10 cellular contexts compared by ENCODE assay signal in genomic region chr15:85723960-85724945, GRCh38.
DNase-seq lines count a peak whose midpoint lies in the region; ATAC-seq and TF ChIP-seq lines count a peak whose summit lies in the region.
"Had no signal": no experiment of that assay in that cellular context is flagged by ENCODE, and none has a peak within 500 bp of the region (broad histone marks: within the 10 kb centered on the region; RNA-seq: fewer than 3 reads in every experiment).

No MANE protein-coding gene starts in this region.

- H3K4me3 Mint-ChIP-seq in MCF 10A (ENCODE audit: unreplicated experiment) = peak overlapping the region; percentile 58
- H3K4me3 Mint-ChIP-seq in nephron = no peak overlapping the region

- 68% methylated on average over 10 of the region's 10 CpGs for WGBS in mammary epithelial cell (ENCODE audit: low coverage, missing lambda C conversion rate)
- 54 to 55% methylated on average over 10 of the region's 10 CpGs for WGBS in esophagus, 2 donors

- in situ Hi-C loops in mammary epithelial cell (cut with MboI; ENCODE audit: low sequenced_read_pairs in 2 of 2) = no loop called here

- peaks cover 44% of the 10 kb centered on the region for H3K4me1 Mint-ChIP-seq in MCF 10A (ENCODE audit: insufficient read depth, unreplicated experiment)
- H3K4me1 Mint-ChIP-seq in nephron = peaks cover 5% of the 10 kb centered on the region

- no peak overlapping the region for H3K27ac ChIP-seq in mammary epithelial cell (ENCODE audit: insufficient read depth, low read depth, low read length)
- peak overlapping the region; percentile 11 to 30 for H3K27ac ChIP-seq in esophagus (ENCODE audit: low read depth in 2 of 2, low read length in 1 of 2)
- H3K27ac ChIP-seq in uterus = peak overlapping the region; percentile 88 to 98
- H3K27ac ChIP-seq: SK-N-MC had no signal

- TF ChIP-seq POLR2A in uterus (IDR thresholded peaks at IDR 0.05) = no peak

- no peaks in the 10 kb centered on the region for H3K79me2 ChIP-seq in mammary epithelial cell (ENCODE audit: insufficient read depth, low read length)

- no peak for ATAC-seq in GM21367 (IDR thresholded peaks at IDR 0.05; ENCODE audit: unreplicated experiment)

- H3K4me3 ChIP-seq in mammary epithelial cell (replicated peaks in 1 of 3; ENCODE audit: insufficient read depth in 1 of 3, low read depth in 2 of 3, low read length in 3 of 3) = no peak overlapping the region
- no peak overlapping the region for H3K4me3 ChIP-seq in esophagus (ENCODE audit: low read depth in 1 of 2, low read length in 2 of 2)
- H3K4me3 ChIP-seq in uterus = no peak overlapping the region
- H3K4me3 ChIP-seq in BE2C (ENCODE audit: low read depth, low read length) = no peak overlapping the region
- H3K4me3 ChIP-seq: SK-N-MC had no signal

- BruUV-seq in MCF 10A (replicated peaks; lab: Mats Ljungman, UMichigan) (no TSS peak), mammary epithelial cell (replicated peaks; lab: Mats Ljungman, UMichigan) (no TSS peak)

- dilution Hi-C loops in mammary epithelial cell (cut with HindIII; ENCODE audit: low sequenced_read_pairs) = no loop called here

- H3K9me3 ChIP-seq in mammary epithelial cell (replicated peaks; ENCODE audit: insufficient read depth, low read length) (no peaks in the 10 kb centered on the region), esophagus (ENCODE audit: control insufficient read depth in 2 of 2, insufficient read depth in 1 of 2, low read depth in 1 of 2, low read length in 1 of 2) (no peaks in the 10 kb centered on the region), uterus (no peaks in the 10 kb centered on the region), BE2C (no peaks in the 10 kb centered on the region)

- intact Hi-C loops in MCF 10A (cut with micrococcal nuclease) = no loop called here
- intact Hi-C loops in mammary epithelial cell (cut with micrococcal nuclease) = no loop called here
- intact Hi-C loops in uterus (cut with DNase I; ENCODE audit: low total_unique reads) = no loop called here

- peak; percentile 5 for DNase-seq in MCF 10A (ENCODE audit: unreplicated experiment)
- no peak for DNase-seq in mammary epithelial cell
- DNase-seq in uterus = no peak
- no peak for DNase-seq in NCI-H2081 treated with DMSO at 0.1 percent for 48 hours (lab: John Stamatoyannopoulos, UW)
- no peak for DNase-seq in BE2C
- DNase-seq: effector CD4-positive, alpha-beta T cell had no signal

- H3K9me3 Mint-ChIP-seq in MCF 10A (ENCODE audit: unreplicated experiment) = no peaks in the 10 kb centered on the region
- no peaks in the 10 kb centered on the region for H3K9me3 Mint-ChIP-seq in nephron

- H3K36me3 Mint-ChIP-seq in MCF 10A (ENCODE audit: insufficient read depth, unreplicated experiment) (peaks cover 93% of the 10 kb centered on the region), nephron (ENCODE audit: low read depth) (peaks cover 73% of the 10 kb centered on the region)

- H3K27me3 ChIP-seq in mammary epithelial cell (ENCODE audit: insufficient read depth, low read length) = no peaks in the 10 kb centered on the region
- no peaks in the 10 kb centered on the region for H3K27me3 ChIP-seq in esophagus (ENCODE audit: control insufficient read depth in 1 of 2, insufficient read depth in 2 of 2, low read length in 2 of 2)
- no peaks in the 10 kb centered on the region for H3K27me3 ChIP-seq in uterus
- no peaks in the 10 kb centered on the region for H3K27me3 ChIP-seq in BE2C

- H2AFZ ChIP-seq in mammary epithelial cell (ENCODE audit: low read depth, low read length) = no peak overlapping the region

- POLR2A ChIA-PET in MCF 10A (lab: Yijun Ruan, JAX) = interaction anchor here (0.7 to 1.1 kb wide), 2 partner anchors 12 to 42 kb away, joined by 3 read pairs; no protein-coding TSS in a partner anchor

- TF ChIP-seq CTCF in MCF 10A (IDR thresholded peaks at IDR 0.05; ENCODE audit: unreplicated experiment) = no peak
- no peak for TF ChIP-seq CTCF in mammary epithelial cell (conservative IDR thresholded peaks at IDR 0.05 in 1 of 2, IDR thresholded peaks at IDR 0.05 in 1 of 2; ENCODE audit: extremely low read depth in 1 of 2, insufficient read depth in 1 of 2, low read depth in 1 of 2, low read length in 2 of 2)
- no peak for TF ChIP-seq CTCF in nephron (IDR thresholded peaks at IDR 0.05; ENCODE audit: unreplicated experiment in 3 of 3)
- TF ChIP-seq CTCF in uterus (IDR thresholded peaks at IDR 0.05) = no peak
- TF ChIP-seq CTCF in BE2C (IDR thresholded peaks at IDR 0.05; ENCODE audit: low read depth, low read length) = no peak

- no peaks in the 10 kb centered on the region for H4K20me1 ChIP-seq in mammary epithelial cell (ENCODE audit: insufficient read depth, low read length)

- H3K9ac ChIP-seq in mammary epithelial cell (ENCODE audit: insufficient read depth, low read length) = no peak overlapping the region

- H3K27ac Mint-ChIP-seq in MCF 10A (ENCODE audit: low read depth, unreplicated experiment) (peak overlapping the region; percentile 93), nephron (peak overlapping the region in 2 of 3 experiments; percentile 2 to 41)

- peaks cover 22% of the 10 kb centered on the region for H3K36me3 ChIP-seq in mammary epithelial cell (ENCODE audit: insufficient read depth, low read length)
- H3K36me3 ChIP-seq in esophagus (ENCODE audit: control insufficient read depth in 2 of 2, insufficient read depth in 2 of 2, low read length in 1 of 2) = peaks cover 7 to 31% of the 10 kb centered on the region in 2 donors
- H3K36me3 ChIP-seq in uterus = no peaks in the 10 kb centered on the region
- H3K36me3 ChIP-seq in BE2C = peaks cover 36% of the 10 kb centered on the region

- H3K27me3 Mint-ChIP-seq in MCF 10A (ENCODE audit: insufficient read depth, unreplicated experiment) (no peaks in the 10 kb centered on the region), nephron (ENCODE audit: low read depth) (no peaks in the 10 kb centered on the region)

- CTCF ChIA-PET in MCF 10A (lab: Yijun Ruan, JAX) = interaction anchor here (0.6 to 8.9 kb wide), 4 partner anchors 62 to 434 kb away, joined by 3 to 128 read pairs (median 4); no protein-coding TSS in a partner anchor
- CTCF ChIA-PET in mammary epithelial cell (lab: Charles Lee; ENCODE audit: low non-redundant PET) = interaction anchor here (0.6 kb wide), 1 partner anchor 12 kb away, joined by 4 read pairs; no protein-coding TSS in a partner anchor

- no peak overlapping the region for H3K4me2 ChIP-seq in mammary epithelial cell (ENCODE audit: insufficient read depth, low read depth, low read length)

- peaks cover 6% of the 10 kb centered on the region for H3K4me1 ChIP-seq in mammary epithelial cell (ENCODE audit: insufficient read depth, low read length)
- no peaks in the 10 kb centered on the region for H3K4me1 ChIP-seq in esophagus (ENCODE audit: control insufficient read depth in 2 of 2, insufficient read depth in 2 of 2, low read length in 1 of 2)
- H3K4me1 ChIP-seq in uterus = peaks cover 7 to 17% of the 10 kb centered on the region in 2 donors
- no peaks in the 10 kb centered on the region for H3K4me1 ChIP-seq in BE2C
